Comparison of ENCODE assay signal across 1 cellular context in genomic region chr1:47895436-47895835, GRCh38.
TF ChIP-seq lines count a peak whose summit lies in the region.

No MANE protein-coding gene starts in this region.

TF ChIP-seq in HCT116, 20 proteins besides CTCF, POLR2A, EP300 and RAD21 (continued from another document):
- TF ChIP-seq REST (IDR thresholded peaks at IDR 0.05; ENCODE audit: low read depth) (no peak), SRF (IDR thresholded peaks at IDR 0.05; ENCODE audit: low read depth) (no peak), SIN3A (IDR thresholded peaks at IDR 0.05; ENCODE audit: low read depth) (no peak), EZH2 (IDR thresholded peaks at IDR 0.05) (no peak), ZNF274 (IDR thresholded peaks at IDR 0.05; ENCODE audit: low read depth, low read length) (no peak), CEBPB (IDR thresholded peaks at IDR 0.05; ENCODE audit: low read depth) (no peak), TCF7L2 (IDR thresholded peaks at IDR 0.05; ENCODE audit: borderline replicate concordance, extremely low read depth, insufficient read depth, insufficient read length) (no peak), ATF3 (IDR thresholded peaks at IDR 0.05) (no peak), MAX (IDR thresholded peaks at IDR 0.05) (no peak), EZH2phosphoT487 (IDR thresholded peaks at IDR 0.05; ENCODE audit: borderline replicate concordance) (no peak)
